Comparison of ENCODE assay signal across 8 cellular contexts in the genomic region with DNA sequence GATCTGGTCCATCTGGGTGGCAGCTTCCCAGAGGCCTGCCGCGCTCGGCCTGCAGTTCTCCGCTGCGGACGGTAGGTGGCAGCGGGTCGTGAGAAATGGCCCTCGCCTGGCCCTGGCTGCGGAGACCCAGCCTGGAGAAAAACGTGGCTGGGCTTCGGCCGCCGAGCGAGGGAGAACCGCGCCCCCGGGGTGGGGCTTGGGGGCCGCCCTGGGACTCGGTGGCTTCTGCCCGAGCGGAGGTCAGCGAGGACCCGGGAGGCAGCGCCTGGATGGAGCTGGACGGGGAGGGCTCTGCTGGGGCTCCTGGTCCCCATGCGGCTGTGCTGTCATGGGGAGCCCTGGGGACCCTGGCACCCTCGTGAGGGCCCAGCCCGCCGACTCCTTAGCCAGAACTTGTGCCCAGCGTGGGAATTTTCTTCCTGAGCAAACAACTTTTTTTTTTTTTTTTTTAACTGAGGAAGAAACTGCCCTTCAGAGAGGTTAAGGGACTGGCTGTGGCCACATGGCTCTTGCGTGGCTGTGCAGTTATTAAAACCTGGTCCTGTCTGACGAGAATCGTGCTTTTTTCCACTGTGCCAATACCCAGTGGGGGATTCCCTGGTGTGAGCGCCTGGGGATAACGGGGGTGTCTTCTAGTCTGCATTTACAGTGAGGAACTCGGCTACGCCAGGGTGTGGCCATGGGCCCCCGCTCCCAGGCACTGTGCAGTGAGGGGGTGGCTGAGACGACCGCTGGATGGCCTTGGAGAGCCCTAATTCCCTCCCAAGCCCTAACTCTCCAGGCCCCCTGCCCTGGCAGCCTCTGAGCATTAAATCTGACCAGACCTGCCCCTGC.
DNase-seq lines count a peak whose midpoint lies in the region; ATAC-seq and TF ChIP-seq lines count a peak whose summit lies in the region.

No MANE protein-coding gene starts in this region.

- H3K9ac ChIP-seq in rectal smooth muscle tissue (ENCODE audit: low read length), result no peak overlapping the region

- peaks cover 3% of the 10 kb centered on the region for H3K4me1 Mint-ChIP-seq in T-helper 17 cell

- H3K36me3 ChIP-seq in rectal smooth muscle tissue (ENCODE audit: control insufficient read depth, insufficient read depth, low read length) (no peaks in the 10 kb centered on the region), aorta (ENCODE audit: control insufficient read depth in 1 of 2, insufficient read depth in 2 of 2, low read length in 1 of 2) (no peaks in the 10 kb centered on the region)

- H3K4me3 ChIP-seq in GM12875 (ENCODE audit: low read depth, low read length) (no peak overlapping the region), astrocyte of the cerebellum (ENCODE audit: low read depth, low read length) (peak overlapping the region; percentile 34), rectal smooth muscle tissue (ENCODE audit: low read length) (peak overlapping the region; percentile 55), aorta (ENCODE audit: low read length in 2 of 2) (peak overlapping the region; percentile 24 to 31)

- 6 to 10% methylated on average over 34 to 41 of the region's 41 CpGs for WGBS in aorta, 2 donors

- peaks cover 46% of the 10 kb centered on the region for H3K27me3 Mint-ChIP-seq in T-helper 17 cell

- TF ChIP-seq CTCF in GM12875 (IDR thresholded peaks at IDR 0.05; ENCODE audit: borderline replicate concordance, insufficient read depth, low read depth, low read length), result peak; percentile 97
- peak; percentile 94 for TF ChIP-seq CTCF in astrocyte of the cerebellum (IDR thresholded peaks at IDR 0.05; ENCODE audit: low read depth, low read length, missing control alignments)

- H3K27ac Mint-ChIP-seq in T-helper 17 cell, result no peak overlapping the region

- ATAC-seq in HG02678 (IDR thresholded peaks at IDR 0.05; ENCODE audit: unreplicated experiment) (peak; percentile 99), T-helper 17 cell (peak; percentile 96), aorta (ENCODE audit: low FRiP score) (peak; percentile 99)

- H3K36me3 Mint-ChIP-seq in T-helper 17 cell (ENCODE audit: low read depth), result no peaks in the 10 kb centered on the region

- H3K4me1 ChIP-seq in rectal smooth muscle tissue (ENCODE audit: control insufficient read depth, insufficient read depth, low read length) (no peaks in the 10 kb centered on the region), aorta (ENCODE audit: control insufficient read depth in 1 of 2, insufficient read depth in 2 of 2, low read length in 2 of 2) (no peaks in the 10 kb centered on the region)

- in situ Hi-C loops in astrocyte of the cerebellum (cut with HindIII; ENCODE audit: low sequenced_read_pairs), result no loop called here

- peak overlapping the region; percentile 70 for H3K4me3 Mint-ChIP-seq in T-helper 17 cell

- no peak overlapping the region for H3K27ac ChIP-seq in rectal smooth muscle tissue (ENCODE audit: low read depth, low read length)
- H3K27ac ChIP-seq in aorta (ENCODE audit: low read depth in 1 of 2, low read length in 2 of 2), result peak overlapping the region in 1 of 2 donors; percentile 35

- intact Hi-C loops in aorta (cut with DNase I), result loop anchor here (2.0 to 5.0 kb wide), 4 partner anchors 152 to 958 kb away; no protein-coding TSS in a partner anchor

- DNase-seq in NCI-H1105 (lab: John Stamatoyannopoulos, UW) (peak; percentile 89), T-helper 17 cell (peak; percentile 41 to 76 (median 46)), astrocyte of the cerebellum (ENCODE audit: low read depth) (peak; percentile 80), hepatic stellate cell (ENCODE audit: low spot score) (peak; percentile 91), aorta (peak; percentile 96 to 98)

- H3K27me3 ChIP-seq in rectal smooth muscle tissue (ENCODE audit: control insufficient read depth, insufficient read depth, low read length) (no peaks in the 10 kb centered on the region), aorta (ENCODE audit: control insufficient read depth in 1 of 2, insufficient read depth in 2 of 2, low read length in 1 of 2) (no peaks in the 10 kb centered on the region)

- H3K9me3 ChIP-seq in T-helper 17 cell (ENCODE audit: control insufficient read depth, low read length, poor library complexity, severe bottlenecking) (no peaks in the 10 kb centered on the region), aorta (ENCODE audit: control insufficient read depth, low read length) (no peaks in the 10 kb centered on the region)

Comparison
In these comparisons a context has a peak if more than half of its experiments do, and no peak if none do; other contexts are left out.
1. DNase-seq: peak in every context shown above with its lines; median percentile 97 in aorta; 91 in hepatic stellate cell; 89 in NCI-H1105; 80 in astrocyte of the cerebellum; 46 in T-helper 17 cell.